Comparison of ENCODE assay signal across 8 cellular contexts in genomic region chr18:6543330-6543908, GRCh38.
DNase-seq lines count a peak whose midpoint lies in the region; ATAC-seq and TF ChIP-seq lines count a peak whose summit lies in the region.

No MANE protein-coding gene starts in this region.

- ATAC-seq in HG02610 (IDR thresholded peaks at IDR 0.05; ENCODE audit: unreplicated experiment) = no peak
- ATAC-seq in GM19035 (IDR thresholded peaks at IDR 0.05; ENCODE audit: unreplicated experiment) = no peak
- no peak for ATAC-seq in GM18867 (IDR thresholded peaks at IDR 0.05; ENCODE audit: unreplicated experiment)

- H3K4me3 ChIP-seq in BJ (ENCODE audit: low read depth, low read length) (no peak overlapping the region), HL-60 (replicated peaks; ENCODE audit: insufficient read depth, low read length) (no peak overlapping the region), sigmoid colon (no peak overlapping the region)

- no peaks in the 10 kb centered on the region for H3K9me3 ChIP-seq in sigmoid colon

- no peak for TF ChIP-seq POLR2A in sigmoid colon (IDR thresholded peaks at IDR 0.05)

- CTCF ChIA-PET in BJ (lab: Yijun Ruan, JAX) = interaction anchor here (0.6 to 9.7 kb wide), 19 partner anchors 9 to 347 kb away, joined by 3 to 146 read pairs (median 6); no protein-coding TSS in a partner anchor

- H3K27ac ChIP-seq in HL-60 (replicated peaks) = no peak overlapping the region
- no peak overlapping the region for H3K27ac ChIP-seq in sigmoid colon

- 43 to 49% methylated on average over 8 of the region's 8 CpGs for WGBS in sigmoid colon, 2 donors

- TF ChIP-seq EP300 in sigmoid colon (IDR thresholded peaks at IDR 0.05) = no peak

- POLR2A ChIA-PET in BJ (lab: Charles Lee) = no interaction called here

- intact Hi-C loops in sigmoid colon (cut with DNase I) = loop anchor here (1.0 to 5.0 kb wide), 2 partner anchors 184 to 343 kb away; partner anchors contain the start of gene ARHGAP28

- peaks cover 0 to 4% (median 0%) of the 10 kb centered on the region in 4 donors for H3K4me1 ChIP-seq in sigmoid colon

- no peaks in the 10 kb centered on the region for H3K27me3 ChIP-seq in BJ (ENCODE audit: control insufficient read depth, insufficient read depth, low read length)
- H3K27me3 ChIP-seq in HL-60 (ENCODE audit: insufficient read depth, poor library complexity, severe bottlenecking) = peaks cover 2% of the 10 kb centered on the region
- no peaks in the 10 kb centered on the region for H3K27me3 ChIP-seq in sigmoid colon

- TF ChIP-seq CTCF in BJ (IDR thresholded peaks at IDR 0.05; ENCODE audit: insufficient read depth, low read depth, low read length) (peak; percentile 50; the same call in 1 of the 2 replicates), HL-60 (IDR thresholded peaks at IDR 0.05; ENCODE audit: insufficient read depth, low read length) (peak; percentile 37), sigmoid colon (IDR thresholded peaks at IDR 0.05) (peak in 3 of 4 experiments; percentile 45 to 47 (median 46))

- H3K36me3 ChIP-seq in BJ (ENCODE audit: control insufficient read depth, insufficient read depth, low read length) (no peaks in the 10 kb centered on the region), sigmoid colon (no peaks in the 10 kb centered on the region)

- DNase-seq in BJ (ENCODE audit: low read depth) (no peak), HL-60 (ENCODE audit: low read depth in 1 of 2, low spot score in 1 of 2) (no peak), RKO (ENCODE audit: low spot score) (peak; percentile 51), fibroblast of peridontal ligament (ENCODE audit: extremely low read depth) (peak; percentile 61), sigmoid colon (no peak)

Comparison
In these comparisons a context has a peak if more than half of its experiments do, and no peak if none do; other contexts are left out.
1. DNase-seq: peak in RKO (single experiment) and fibroblast of peridontal ligament (single experiment); none in BJ (single experiment), HL-60 (0 of 2) and sigmoid colon (single experiment).
2. Peak in every context shown above with its lines, with median percentiles within 50 percentile points of each other: CTCF ChIP-seq.